In the genomic region with DNA sequence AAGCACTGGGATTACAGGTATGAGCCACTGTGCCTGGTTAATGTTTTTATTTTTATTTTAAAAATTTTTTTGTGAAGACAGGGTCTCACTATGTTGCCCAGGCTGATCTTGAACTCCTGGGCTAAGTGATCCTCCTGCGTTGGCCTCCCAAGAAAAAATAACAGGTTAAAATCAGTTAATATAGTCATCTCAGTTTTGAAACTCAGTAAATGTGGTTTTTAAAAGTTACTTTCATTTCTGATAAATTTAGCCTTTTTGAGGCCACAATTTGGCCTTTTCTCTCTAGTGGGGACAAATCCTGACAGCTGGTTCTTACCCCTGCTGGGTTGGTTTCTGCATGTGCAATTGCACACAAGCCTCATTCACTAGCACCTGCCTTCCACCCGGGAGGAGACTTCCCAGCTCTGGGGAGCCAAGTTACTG, we compare ENCODE assay signal across 7 cellular contexts. TPM values are rescaled to one million over a fixed set of nuclear protein-coding genes. Genes with fewer than 3 reads are reported as not detected.
DNase-seq lines count a peak whose midpoint lies in the region; ATAC-seq lines count a peak whose summit lies in the region.
"Had no signal": no experiment of that assay in that cellular context is flagged by ENCODE, and none has a peak within 500 bp of the region (broad histone marks: within the 10 kb centered on the region; RNA-seq: fewer than 3 reads in every experiment).

No MANE protein-coding gene starts in this region.

- H3K4me2 ChIP-seq in GM23248 (ENCODE audit: unreplicated experiment), result no peak overlapping the region

- H2AFZ ChIP-seq in GM23248, result no peak overlapping the region

- ATAC-seq in GM18861 (IDR thresholded peaks at IDR 0.05; ENCODE audit: unreplicated experiment), result peak; percentile 60
- ATAC-seq in HG02610 (IDR thresholded peaks at IDR 0.05; ENCODE audit: unreplicated experiment), result peak; percentile 63

- H4K20me1 ChIP-seq in GM23248 (ENCODE audit: insufficient read depth), result no peaks in the 10 kb centered on the region

- peaks cover 3% of the 10 kb centered on the region; the same call in 1 of the 2 replicates for H3K36me3 ChIP-seq in GM23248 (ENCODE audit: low read depth)

- H3K9me2 ChIP-seq in GM23248 (ENCODE audit: insufficient read depth), result no peaks in the 10 kb centered on the region

- H3K27ac Mint-ChIP-seq in T-helper 2 cell treated with Interferon-gamma antibody and Interleukin-4, amounts not matched to agents 5 μg/mL and 100 μg/mL, for 36 hours, result peak overlapping the region; percentile 80

- peaks cover 56% of the 10 kb centered on the region for H3K36me3 Mint-ChIP-seq in T-helper 2 cell treated with Interferon-gamma antibody and Interleukin-4, amounts not matched to agents 5 μg/mL and 100 μg/mL, for 36 hours (ENCODE audit: low read depth)

- peak overlapping the region; percentile 44 for H3K4me3 Mint-ChIP-seq in T-helper 2 cell treated with Interferon-gamma antibody and Interleukin-4, amounts not matched to agents 5 μg/mL and 100 μg/mL, for 36 hours

- H3K9me3 ChIP-seq in GM23248 (ENCODE audit: low read depth), result no peaks in the 10 kb centered on the region
- H3K9me3 ChIP-seq: stomach had no signal

- H3K9me3 Mint-ChIP-seq in T-helper 2 cell treated with Interferon-gamma antibody and Interleukin-4, amounts not matched to agents 5 μg/mL and 100 μg/mL, for 36 hours, result no peaks in the 10 kb centered on the region

- no peak overlapping the region for H3K27ac ChIP-seq in GM23248

- peak; percentile 39 for DNase-seq in T-helper 2 cell treated with Interferon-gamma antibody and Interleukin-4, amounts not matched to agents 5 μg/mL and 100 μg/mL, for 36 hours (ENCODE audit: low spot score)
- DNase-seq in DMS153 (lab: John Stamatoyannopoulos, UW), result no peak
- DNase-seq in NCI-H2081 (lab: John Stamatoyannopoulos, UW), result no peak
- DNase-seq in GM23248, result no peak

- H3K79me2 ChIP-seq in GM23248 (ENCODE audit: insufficient read depth), result 0 out of 2 replicates have a peak, but pooled peaks cover 6% of the 10 kb centered on the region

- 89 to 91% methylated on average over 2 of the region's 2 CpGs for WGBS in GM23248 (ENCODE audit: low coverage in 1 of 2, low lambda C conversion rate in 2 of 2, missing lambda C conversion rate in 2 of 2), 2 experiments

- H3F3A ChIP-seq in GM23248 (ENCODE audit: insufficient read depth), result peaks cover 7% of the 10 kb centered on the region; the same call in 1 of the 2 replicates

- in situ Hi-C loops in GM23248 (cut with MboI), result loop anchor here (10.0 kb wide), 2 partner anchors 81 to 131 kb away; no protein-coding TSS in a partner anchor

- H3K27me3 ChIP-seq in GM23248 (replicated peaks; ENCODE audit: insufficient read depth), result no peaks in the 10 kb centered on the region
- H3K27me3 ChIP-seq: stomach had no signal

- no peak overlapping the region for H3K4me3 ChIP-seq in GM23248
- H3K4me3 ChIP-seq: stomach had no signal

- H3K4me1 Mint-ChIP-seq in T-helper 2 cell treated with Interferon-gamma antibody and Interleukin-4, amounts not matched to agents 5 μg/mL and 100 μg/mL, for 36 hours (ENCODE audit: low read depth), result peaks cover 57% of the 10 kb centered on the region

- no peak overlapping the region for H3K9ac ChIP-seq in GM23248

- peaks cover 6% of the 10 kb centered on the region for H3K4me1 ChIP-seq in GM23248 (ENCODE audit: insufficient read depth)

- H3K27me3 Mint-ChIP-seq in T-helper 2 cell treated with Interferon-gamma antibody and Interleukin-4, amounts not matched to agents 5 μg/mL and 100 μg/mL, for 36 hours (ENCODE audit: low read depth), result no peaks in the 10 kb centered on the region

RNA-seq across cellular contexts. Expression of a gene that starts 13.3 kb away (rescaled TPM):
- total RNA-seq in GM23248 (2014; rRNA removed; shearing (Covaris generic)), result 42.2 and 44.4 TPM in 2 replicates
- polyA plus RNA-seq in GM23248 (2016; fragmentation: Nextera tagmentation; extraction: Ambion mirVana), result 47.7 and 49.7 TPM in 2 replicates

RNA-seq across cellular contexts. Expression of a gene that starts 15.9 kb away (rescaled TPM):
- total RNA-seq in GM23248 (2014; rRNA removed; shearing (Covaris generic)), result not detected in 2 replicates
- polyA plus RNA-seq in GM23248 (2016; fragmentation: Nextera tagmentation; extraction: Ambion mirVana), result 0.25 and 0.54 TPM in 2 replicates
- total RNA-seq: stomach had no signal

RNA-seq across cellular contexts. Expression of a gene that starts 21.7 kb away (rescaled TPM):
- total RNA-seq in GM23248 (2014; rRNA removed; shearing (Covaris generic)), result 0.54 and 0.63 TPM in 2 replicates
- 0.38 and 0.81 TPM in 2 replicates for polyA plus RNA-seq in GM23248 (2016; fragmentation: Nextera tagmentation; extraction: Ambion mirVana)

RNA-seq across cellular contexts. Expression of a gene that starts 32.2 kb away (rescaled TPM):
- total RNA-seq in GM23248 (2014; rRNA removed; shearing (Covaris generic)), result 12.4 and 14.3 TPM in 2 replicates
- 15.4 and 16.4 TPM in 2 replicates for polyA plus RNA-seq in GM23248 (2016; fragmentation: Nextera tagmentation; extraction: Ambion mirVana)

RNA-seq across cellular contexts. Expression of a gene that starts 56.5 kb away (rescaled TPM):
- 60.0 and 68.2 TPM in 2 replicates for total RNA-seq in GM23248 (2014; rRNA removed; shearing (Covaris generic))
- polyA plus RNA-seq in GM23248 (2016; fragmentation: Nextera tagmentation; extraction: Ambion mirVana), result 30.7 and 32.2 TPM in 2 replicates
